11 cellular contexts compared by ENCODE assay signal in the genomic region with DNA sequence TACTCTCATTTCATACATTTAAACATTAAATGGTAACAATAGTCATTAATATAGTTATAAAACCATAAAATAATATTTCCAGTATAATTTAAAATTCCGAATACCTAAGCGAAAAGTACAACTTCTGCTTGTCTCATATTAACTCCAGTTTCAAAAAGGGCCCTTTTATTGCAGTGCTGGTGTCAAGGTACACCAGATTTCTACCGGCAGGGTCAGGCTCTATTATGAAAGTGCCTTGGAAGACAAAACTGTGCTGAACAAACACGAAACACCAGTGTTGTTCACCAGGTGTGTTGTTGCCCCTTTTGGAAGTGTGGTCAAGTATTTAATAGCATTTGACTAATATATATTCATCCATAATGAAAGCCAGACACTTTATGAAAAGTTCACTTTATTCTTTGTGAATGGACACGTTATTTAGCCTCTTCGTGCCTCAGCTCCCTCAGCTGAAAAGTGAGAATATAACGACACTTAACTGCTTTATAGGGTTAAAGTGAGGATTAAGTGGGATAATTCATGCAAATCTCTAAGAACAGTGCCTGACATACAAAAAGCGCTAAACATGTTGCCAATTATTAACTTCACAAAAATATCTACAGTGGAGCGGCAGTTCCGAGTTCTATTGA. TPM values are rescaled to one million over a fixed set of nuclear protein-coding genes. Genes with fewer than 3 reads are reported as not detected.
DNase-seq lines count a peak whose midpoint lies in the region; ATAC-seq, FAIRE-seq and TF ChIP-seq lines count a peak whose summit lies in the region.
"Had no signal": no experiment of that assay in that cellular context is flagged by ENCODE, and none has a peak within 500 bp of the region (broad histone marks: within the 10 kb centered on the region; RNA-seq: fewer than 3 reads in every experiment).

No MANE protein-coding gene starts in this region.

- CTCF ChIA-PET in CD4-positive, alpha-beta T cell (lab: Charles Lee): no interaction called here

- H3K9me3 Mint-ChIP-seq in CD4-positive, alpha-beta T cell: peaks cover 17% of the 10 kb centered on the region
- H3K9me3 Mint-ChIP-seq in GM23338 (peaks cover 14% of the 10 kb centered on the region; the same call in 2 of the 3 replicates), astrocyte (ENCODE audit: unreplicated experiment) (peaks cover 18% of the 10 kb centered on the region), naive B cell (peaks cover 4 to 36% (median 29%) of the 10 kb centered on the region in 7 donors)

- no peak overlapping the region for H2AFZ ChIP-seq in GM23338
- H2AFZ ChIP-seq in astrocyte (ENCODE audit: low read depth, low read length): no peak overlapping the region

- no peak overlapping the region for H3K27ac ChIP-seq in CD4-positive, alpha-beta T cell (ENCODE audit: low read depth, low read length)
- no peak overlapping the region for H3K27ac ChIP-seq in GM23338 (ENCODE audit: low read depth)
- no peak overlapping the region for H3K27ac ChIP-seq in astrocyte (ENCODE audit: low read depth, low read length)
- H3K27ac ChIP-seq in thyroid gland: peak overlapping the region in 1 of 3 donors; percentile 92

- peaks cover 16% of the 10 kb centered on the region for H3K4me1 ChIP-seq in GM23338 (ENCODE audit: insufficient read depth)
- H3K4me1 ChIP-seq in astrocyte (ENCODE audit: insufficient read depth, low read length): peaks cover 5% of the 10 kb centered on the region
- peaks cover 0 to 9% of the 10 kb centered on the region in 2 donors for H3K4me1 ChIP-seq in thyroid gland

- intact Hi-C loops in CD4-positive, alpha-beta T cell (cut with DNase I, micrococcal nuclease): no loop called here
- intact Hi-C loops in thyroid gland (cut with DNase I): no loop called here

- H3K9me3 ChIP-seq in CD4-positive, alpha-beta T cell (ENCODE audit: control insufficient read depth, low read length): peaks cover 17% of the 10 kb centered on the region
- H3K9me3 ChIP-seq in astrocyte (ENCODE audit: insufficient read depth, low read depth, low read length): peaks cover 5% of the 10 kb centered on the region
- H3K9me3 ChIP-seq in thyroid gland: no peaks in the 10 kb centered on the region

- 85 to 88% methylated on average over 10 of the region's 10 CpGs for whole genome bisulfite sequencing in thyroid gland, 2 donors

- no peaks in the 10 kb centered on the region for H3K9me2 ChIP-seq in GM23338 (ENCODE audit: insufficient read depth)

- peaks cover 51% of the 10 kb centered on the region for H3K27me3 ChIP-seq in CD4-positive, alpha-beta T cell (ENCODE audit: control insufficient read depth, insufficient read depth, low read length)
- peaks cover 52% of the 10 kb centered on the region for H3K27me3 ChIP-seq in GM23338 (ENCODE audit: insufficient read depth)
- peaks cover 69% of the 10 kb centered on the region for H3K27me3 ChIP-seq in astrocyte (ENCODE audit: insufficient read depth, low read length)
- no peaks in the 10 kb centered on the region for H3K27me3 ChIP-seq in thyroid gland

- H3K4me3 Mint-ChIP-seq in CD4-positive, alpha-beta T cell: peak overlapping the region; percentile 64
- H3K4me3 Mint-ChIP-seq in GM23338 (peak overlapping the region; percentile 74), astrocyte (ENCODE audit: unreplicated experiment) (peak overlapping the region; percentile 75), naive B cell (peak overlapping the region; percentile 57 to 98 (median 80))

- no peak for ATAC-seq in CD4-positive, alpha-beta T cell (ENCODE audit: poor library complexity)
- no peak for ATAC-seq in GM23338
- ATAC-seq in naive B cell (ENCODE audit: low read depth in 2 of 2): no peak
- ATAC-seq in GM21360 (IDR thresholded peaks at IDR 0.05; ENCODE audit: unreplicated experiment): no peak

- H3K4me2 ChIP-seq in GM23338 (peak overlapping the region; percentile 95), astrocyte (ENCODE audit: low read length) (no peak overlapping the region)

- peaks cover 8% of the 10 kb centered on the region for H3F3A ChIP-seq in GM23338 (replicated peaks; ENCODE audit: low read depth)

- POLR2A ChIA-PET in CD4-positive, alpha-beta T cell (lab: Charles Lee): no interaction called here

- H3K27me3 Mint-ChIP-seq in CD4-positive, alpha-beta T cell: peaks cover 82% of the 10 kb centered on the region
- H3K27me3 Mint-ChIP-seq in GM23338 (ENCODE audit: insufficient read depth, low read depth, poor library complexity): peaks cover 31% of the 10 kb centered on the region
- peaks cover 30% of the 10 kb centered on the region for H3K27me3 Mint-ChIP-seq in astrocyte (ENCODE audit: low read depth, unreplicated experiment)
- peaks cover 50 to 66% (median 65%) of the 10 kb centered on the region in 3 donors for H3K27me3 Mint-ChIP-seq in naive B cell

- peak overlapping the region; percentile 70; the same call in 1 of the 2 replicates for H3K4me3 ChIP-seq in GM23338
- no peak overlapping the region for H3K4me3 ChIP-seq in astrocyte (ENCODE audit: insufficient read depth, low read depth, low read length)
- H3K4me3 ChIP-seq in thyroid gland (replicated peaks in 1 of 3): no peak overlapping the region

- no peak for FAIRE-seq in astrocyte (lab: Jason Lieb, UNC)

- DNase-seq in CD4-positive, alpha-beta T cell: no peak
- DNase-seq in GM23338 (ENCODE audit: low spot score): no peak
- DNase-seq in astrocyte (ENCODE audit: low read depth): no peak
- no peak for DNase-seq in naive B cell
- DNase-seq in thyroid gland: no peak
- DNase-seq in NCI-H1930 (lab: John Stamatoyannopoulos, UW): no peak
- DNase-seq: head of caudate nucleus, IMR-90, SHP77 treated with DMSO at 0.1 percent for 48 hours had no signal

- no peak for TF ChIP-seq CTCF in CD4-positive, alpha-beta T cell (IDR thresholded peaks at IDR 0.05)
- TF ChIP-seq CTCF in GM23338 (conservative IDR thresholded peaks at IDR 0.05; ENCODE audit: low read depth in 2 of 2) (no peak), astrocyte (IDR thresholded peaks at IDR 0.05; ENCODE audit: insufficient read depth, low read depth, low read length) (no peak), thyroid gland (IDR thresholded peaks at IDR 0.05) (no peak)

- H3K9ac ChIP-seq in astrocyte (ENCODE audit: low read length): no peak overlapping the region

- TF ChIP-seq POLR2A in thyroid gland (IDR thresholded peaks at IDR 0.05): no peak

- H4K20me1 ChIP-seq in GM23338 (replicated peaks; ENCODE audit: insufficient read depth): no peaks in the 10 kb centered on the region; the same call in 1 of the 2 replicates
- H4K20me1 ChIP-seq in astrocyte (ENCODE audit: insufficient read depth, low read length): peaks cover 5% of the 10 kb centered on the region

- H3K36me3 ChIP-seq in GM23338 (ENCODE audit: insufficient read depth) (no peaks in the 10 kb centered on the region), astrocyte (ENCODE audit: insufficient read depth, low read length) (no peaks in the 10 kb centered on the region), thyroid gland (no peaks in the 10 kb centered on the region)
- H3K36me3 ChIP-seq: neutrophil had no signal

- peaks cover 20% of the 10 kb centered on the region for H3K4me1 Mint-ChIP-seq in CD4-positive, alpha-beta T cell (ENCODE audit: low read depth)
- H3K4me1 Mint-ChIP-seq in GM23338 (peaks cover 13% of the 10 kb centered on the region), astrocyte (ENCODE audit: low read depth, unreplicated experiment) (no peaks in the 10 kb centered on the region), naive B cell (peaks cover 16 to 26% (median 18%) of the 10 kb centered on the region in 3 donors)

- H3K27ac Mint-ChIP-seq in CD4-positive, alpha-beta T cell: no peak overlapping the region
- H3K27ac Mint-ChIP-seq in GM23338: no peak overlapping the region
- no peak overlapping the region for H3K27ac Mint-ChIP-seq in astrocyte (ENCODE audit: unreplicated experiment)
- H3K27ac Mint-ChIP-seq in naive B cell: no peak overlapping the region

- H3K79me2 ChIP-seq in GM23338 (replicated peaks; ENCODE audit: insufficient read depth) (no peaks in the 10 kb centered on the region), astrocyte (ENCODE audit: insufficient read depth, low read length) (no peaks in the 10 kb centered on the region)

- peaks cover 10% of the 10 kb centered on the region for H3K36me3 Mint-ChIP-seq in CD4-positive, alpha-beta T cell (ENCODE audit: low read depth)
- no peaks in the 10 kb centered on the region; the same call in 1 of the 3 replicates for H3K36me3 Mint-ChIP-seq in GM23338 (ENCODE audit: low read depth)
- H3K36me3 Mint-ChIP-seq in astrocyte (ENCODE audit: low read depth, unreplicated experiment): peaks cover 2% of the 10 kb centered on the region
- peaks cover 25 to 33% of the 10 kb centered on the region in 2 donors for H3K36me3 Mint-ChIP-seq in naive B cell

TF ChIP-seq in GM23338, 12 proteins besides CTCF, POLR2A, EP300 and RAD21 (continues in another document):
- no peak for TF ChIP-seq ZNF331 (CRISPR knock-in tag; IDR thresholded peaks at IDR 0.05; ENCODE audit: low read depth)
- no peak for TF ChIP-seq EZH2 (IDR thresholded peaks at IDR 0.05; ENCODE audit: low read depth, unreplicated experiment)
- TF ChIP-seq ZNF114 (CRISPR knock-in tag; IDR thresholded peaks at IDR 0.05): no peak
- TF ChIP-seq NANOG (IDR thresholded peaks at IDR 0.05; ENCODE audit: borderline replicate concordance): no peak
- no peak for TF ChIP-seq JUNB (IDR thresholded peaks at IDR 0.05; ENCODE audit: unreplicated experiment)

RNA-seq across cellular contexts. Expression of gene GNS, which starts 20.3 kb away (rescaled TPM):
- 10 to 100 TPM in 1 of 2 experiments, 1 to 10 TPM in 1; 8.7 to 10.0 TPM for total RNA-seq in CD4-positive, alpha-beta T cell
- 33.7 and 34.9 TPM in 2 replicates for total RNA-seq in GM23338 (2014; rRNA removed; shearing (Covaris generic))
- polyA plus RNA-seq in GM23338 (2016; fragmentation: Nextera tagmentation; extraction: Ambion mirVana) (9.9 and 12.3 TPM in 2 replicates), naive B cell (ENCODE audit: low read depth in 6 of 6) (10 to 100 TPM; 22.9 to 41.5 (median 27.7) TPM)
- total RNA-seq in astrocyte (106 and 109 TPM in 2 replicates), thyroid gland (100 to 1,000 TPM; 130 to 174 (median 160) TPM)

RNA-seq across cellular contexts. Expression of gene TBC1D30, which starts 45.0 kb away (rescaled TPM):
- total RNA-seq in CD4-positive, alpha-beta T cell: under 1 TPM; 0.28 to 0.49 TPM
- total RNA-seq in GM23338 (2014; rRNA removed; shearing (Covaris generic)): 7.1 and 9.6 TPM in 2 replicates
- 1.8 and 2.9 TPM in 2 replicates for polyA plus RNA-seq in GM23338 (2016; fragmentation: Nextera tagmentation; extraction: Ambion mirVana)
- 1.2 TPM in 2 replicates for total RNA-seq in astrocyte
- polyA plus RNA-seq in naive B cell (ENCODE audit: low read depth in 6 of 6): 1 to 10 TPM in 1 of 6 donors, under 1 TPM in 1, not detected in 4; 0.92 to 1.1 TPM
- 10 to 100 TPM in 1 of 4 donors, 1 to 10 TPM in 3; 7.0 to 31.3 (median 9.0) TPM for total RNA-seq in thyroid gland
